8 cellular contexts compared by ENCODE assay signal in the genomic region with DNA sequence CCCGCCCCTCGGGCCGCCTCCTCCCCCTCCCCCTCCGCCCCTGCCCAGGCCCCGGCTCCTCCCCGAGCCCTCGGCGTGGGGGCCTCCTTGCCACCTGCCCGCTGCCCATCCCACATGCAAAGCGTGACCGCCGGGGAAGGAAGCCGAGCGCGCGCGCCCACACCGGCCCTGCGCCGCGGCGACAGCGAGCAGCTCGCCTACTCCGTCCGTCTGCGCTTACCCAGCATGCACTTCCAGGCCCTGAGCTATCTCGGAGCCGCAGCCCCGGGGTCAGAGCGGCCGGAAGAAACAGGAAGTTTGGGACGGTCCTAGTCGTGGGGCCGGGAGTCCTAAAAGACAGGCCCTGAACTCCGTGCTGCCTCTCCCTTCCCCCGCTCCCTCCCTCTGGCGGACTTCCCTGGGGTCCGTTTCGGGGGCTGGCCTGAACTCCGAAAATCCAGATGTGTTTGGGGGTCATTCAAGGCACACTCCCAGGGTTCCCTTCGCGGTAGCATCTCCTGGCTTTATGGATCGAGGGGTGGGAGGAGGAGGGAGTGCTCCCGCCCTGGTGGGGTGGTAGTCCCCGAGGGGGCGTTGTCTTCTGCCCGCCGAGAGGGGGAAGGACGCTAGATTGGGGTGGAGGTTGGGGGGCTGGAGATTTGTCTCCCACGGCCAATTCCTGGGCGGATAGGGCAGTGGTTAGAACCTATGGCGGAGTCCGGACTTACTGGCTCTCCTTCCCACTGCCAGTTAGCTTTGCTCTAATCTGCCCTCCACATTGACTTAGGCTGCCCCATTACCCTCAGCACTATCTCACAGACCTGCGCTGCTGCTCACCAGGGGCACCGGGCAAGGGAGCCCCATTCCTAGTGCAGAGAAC. TPM values are rescaled to one million over a fixed set of nuclear protein-coding genes. Genes with fewer than 3 reads are reported as not detected.
A peak's percentile ranks its signal among the peaks of the same experiment; 100 is the strongest.
DNase-seq lines count a peak whose midpoint lies in the region; ATAC-seq and TF ChIP-seq lines count a peak whose summit lies in the region.

No MANE protein-coding gene starts in this region.

- H3K79me2 ChIP-seq in ACC112 (ENCODE audit: control insufficient read depth, insufficient read depth, low read length, unreplicated experiment) = no peaks in the 10 kb centered on the region

- intact Hi-C loops in esophagus squamous epithelium (cut with DNase I) = no loop called here

- TF ChIP-seq CTCF in GM12875 (IDR thresholded peaks at IDR 0.05; ENCODE audit: borderline replicate concordance, insufficient read depth, low read depth, low read length) (no peak), esophagus squamous epithelium (IDR thresholded peaks at IDR 0.05) (no peak)

- peak overlapping the region; percentile 75 for H2AFZ ChIP-seq in ACC112 (ENCODE audit: low read length, unreplicated experiment)

- DNase-seq in NCI-H1105 treated with DMSO at 0.1 percent for 48 hours (lab: John Stamatoyannopoulos, UW) (peak; percentile 20), esophagus squamous epithelium (lab: John Stamatoyannopoulos, UW) (peak; percentile 11), naive B cell (peak; percentile 54)

- peak in 2 of 4 donors; percentile 10 to 36 for TF ChIP-seq POLR2A in esophagus squamous epithelium (IDR thresholded peaks at IDR 0.05)

- peaks cover 0 to 4% (median 0%) of the 10 kb centered on the region in 7 donors for H3K9me3 Mint-ChIP-seq in naive B cell

- H3K4me1 Mint-ChIP-seq in naive B cell = peaks cover 27 to 33% (median 30%) of the 10 kb centered on the region in 3 donors

- no peak overlapping the region for H3K27ac ChIP-seq in ACC112 (ENCODE audit: low read depth, low read length)
- H3K27ac ChIP-seq in esophagus squamous epithelium = peak overlapping the region; percentile 49 to 75 (median 61)
- H3K27ac ChIP-seq in urinary bladder (ENCODE audit: low read depth) = no peak overlapping the region

- no peaks in the 10 kb centered on the region for H3K9me3 ChIP-seq in esophagus squamous epithelium

- peak overlapping the region; percentile 69 to 89 (median 72) for H3K4me3 Mint-ChIP-seq in naive B cell

- H3K4me1 ChIP-seq in ACC112 (ENCODE audit: control insufficient read depth, insufficient read depth, low read length, unreplicated experiment) (peaks cover 8% of the 10 kb centered on the region), esophagus squamous epithelium (peaks cover 0 to 51% (median 5%) of the 10 kb centered on the region in 3 donors), urinary bladder (ENCODE audit: insufficient read depth) (no peaks in the 10 kb centered on the region)

- ATAC-seq in HG02623 (IDR thresholded peaks at IDR 0.05; ENCODE audit: unreplicated experiment) = peak; percentile 65
- ATAC-seq in activated CD4-positive, CD25-positive, alpha-beta regulatory T cell treated with anti-CD3 and anti-CD28 coated beads, Interleukin-2, amount 50 U/mL, for 24 hours = peak; percentile 55 to 57
- peak; percentile 54 to 57 for ATAC-seq in naive B cell (ENCODE audit: low read depth in 2 of 2)

- H3K36me3 Mint-ChIP-seq in naive B cell = no peaks in the 10 kb centered on the region

- peaks cover 0 to 5% (median 4%) of the 10 kb centered on the region in 3 donors for H3K27me3 Mint-ChIP-seq in naive B cell

- peak overlapping the region in 4 of 6 donors; percentile 28 to 87 (median 63) for H3K27ac Mint-ChIP-seq in naive B cell

- H3K27me3 ChIP-seq in ACC112 (ENCODE audit: insufficient read depth, low read length) = no peaks in the 10 kb centered on the region
- no peaks in the 10 kb centered on the region for H3K27me3 ChIP-seq in esophagus squamous epithelium

- WGBS in esophagus squamous epithelium, 2 donors = 46 to 100% methylated on average over 2 to 5 of the region's 56 CpGs
- WGBS in urinary bladder = 10% methylated on average over 48 of the region's 56 CpGs

- H3K4me3 ChIP-seq in ACC112 (ENCODE audit: low read depth, low read length) (peak overlapping the region; percentile 72), GM12875 (ENCODE audit: low read depth, low read length) (peak overlapping the region; percentile 44), esophagus squamous epithelium (peak overlapping the region; percentile 29 to 67 (median 40)), urinary bladder (ENCODE audit: low read depth, low read length) (peak overlapping the region; percentile 41)

- H3K36me3 ChIP-seq in ACC112 (ENCODE audit: insufficient read depth, low read length) (no peaks in the 10 kb centered on the region), esophagus squamous epithelium (no peaks in the 10 kb centered on the region), urinary bladder (ENCODE audit: insufficient read depth) (no peaks in the 10 kb centered on the region)

RNA-seq across cellular contexts. Expression of gene BCORL1, which starts 25.0 kb away (rescaled TPM):
- total RNA-seq in esophagus squamous epithelium (1 to 10 TPM; 1.7 to 4.0 (median 2.7) TPM), urinary bladder (4.5 TPM)
- polyA plus RNA-seq in naive B cell (ENCODE audit: low read depth in 6 of 6) (1 to 10 TPM in 2 of 6 donors, under 1 TPM in 3, not detected in 1; 0.31 to 2.1 (median 0.70) TPM), urinary bladder (9.4 TPM)

RNA-seq across cellular contexts. Expression of gene UTP14A, which starts 51.5 kb away (rescaled TPM):
- total RNA-seq in esophagus squamous epithelium (10 to 100 TPM; 14.4 to 25.2 (median 19.5) TPM), urinary bladder (11.0 TPM)
- polyA plus RNA-seq in naive B cell (ENCODE audit: low read depth in 6 of 6) (10 to 100 TPM in 1 of 6 donors, 1 to 10 TPM in 4, under 1 TPM in 1; 0.60 to 11.3 (median 6.4) TPM), urinary bladder (13.9 TPM)

Comparison
In these comparisons a context has a peak if more than half of its experiments do, and no peak if none do; other contexts are left out.
1. H3K27ac ChIP-seq: peak in esophagus squamous epithelium (4 of 4); none in ACC112 (single experiment) and urinary bladder (single experiment).
2. Peak in every context shown above with its lines, with median percentiles within 50 percentile points of each other: H3K4me3 ChIP-seq, ATAC-seq and DNase-seq.